Comparison of ENCODE assay signal across 9 cellular contexts in the genomic region with DNA sequence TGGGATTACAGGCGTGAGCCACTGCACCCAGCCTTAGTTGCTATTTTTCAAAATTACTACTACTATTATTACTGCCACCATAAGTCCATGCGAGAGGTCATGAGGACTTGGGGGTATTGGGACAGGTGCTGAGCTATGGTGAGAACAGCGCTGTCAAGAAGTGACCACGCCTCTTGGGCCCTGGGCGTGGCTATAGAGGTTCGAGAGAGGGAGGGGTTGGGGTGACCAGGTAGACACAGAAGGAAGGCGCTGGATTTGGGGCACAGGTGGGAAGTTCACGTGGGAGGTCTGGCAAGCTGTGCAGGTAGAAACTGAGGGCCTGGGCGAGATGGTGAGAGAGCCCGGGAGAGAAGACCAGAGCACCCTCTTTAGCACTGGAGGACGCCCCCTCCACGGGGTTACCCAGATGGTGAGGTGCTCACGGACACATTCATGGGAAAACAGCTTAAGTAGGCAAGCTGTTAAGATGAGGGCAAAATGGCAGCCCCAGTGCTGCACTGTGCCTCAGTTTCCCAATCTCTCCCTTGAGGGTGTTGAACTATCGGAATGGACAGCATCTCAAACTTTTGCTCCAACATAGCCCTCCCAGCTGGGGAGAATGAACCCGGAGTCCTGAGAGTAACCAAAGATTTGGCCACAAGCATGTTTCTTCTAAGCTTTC.
DNase-seq lines count a peak whose midpoint lies in the region; ATAC-seq and TF ChIP-seq lines count a peak whose summit lies in the region.
"Had no signal": no experiment of that assay in that cellular context is flagged by ENCODE, and none has a peak within 500 bp of the region (broad histone marks: within the 10 kb centered on the region; RNA-seq: fewer than 3 reads in every experiment).

No MANE protein-coding gene starts in this region.

- no peak overlapping the region for H3T11ph ChIP-seq in H9 (ENCODE audit: low read length)

- no peak overlapping the region for H3K23ac ChIP-seq in H9 (ENCODE audit: insufficient read length, low read depth, low read length)

- no peak overlapping the region for H2BK15ac ChIP-seq in H9 (ENCODE audit: low read depth, low read length)

- no peak overlapping the region for H2BK12ac ChIP-seq in H9 (ENCODE audit: insufficient read length, low read depth, low read length)

- POLR2A ChIA-PET in CD8-positive, alpha-beta memory T cell (lab: Charles Lee): no interaction called here
- POLR2A ChIA-PET in activated B cell treated with CpG ODN at 0.5 μM for 24 hours (lab: Charles Lee): interaction anchor here (0.5 to 9.9 kb wide), 22 partner anchors 21 to 335 kb away, joined by 3 to 226 read pairs (median 4); partner anchors contain the start of genes CDKN1A and SRSF3

- H3K4me3 ChIP-seq in CD8-positive, alpha-beta memory T cell (ENCODE audit: low read length): no peak overlapping the region

- H3K27me3 Mint-ChIP-seq in CD8-positive, alpha-beta memory T cell: peaks cover 0 to 7% of the 10 kb centered on the region in 2 donors
- peaks cover 2% of the 10 kb centered on the region for H3K27me3 Mint-ChIP-seq in H9 (ENCODE audit: low read depth)
- no peaks in the 10 kb centered on the region for H3K27me3 Mint-ChIP-seq in activated B cell treated with CpG ODN at 0.5 μM for 24 hours
- H3K27me3 Mint-ChIP-seq in naive B cell: no peaks in the 10 kb centered on the region
- H3K27me3 Mint-ChIP-seq: activated naive CD4-positive, alpha-beta T cell treated with anti-CD3 and anti-CD28 coated beads, Interleukin-2, amount 50 U/mL, for 24 hours; CD4-positive, CD25-positive, alpha-beta regulatory T cell had no signal

- no peak for DNase-seq in CD8-positive, alpha-beta memory T cell
- DNase-seq in H9 (peak; percentile 54), activated B cell treated with CpG ODN at 0.5 μM for 24 hours (no peak), naive B cell (no peak)

- no peak overlapping the region for H4K8ac ChIP-seq in H9 (replicated peaks; ENCODE audit: insufficient read length, low read depth, low read length)

- no peak overlapping the region for H4K91ac ChIP-seq in H9 (ENCODE audit: insufficient read length, low read depth, low read length)

- H3K79me1 ChIP-seq in H9 (ENCODE audit: insufficient read depth, low read depth, low read length, poor library complexity, severe bottlenecking): no peaks in the 10 kb centered on the region

- H3K56ac ChIP-seq in H9 (ENCODE audit: insufficient read length, low read depth, low read length): no peak overlapping the region

- no peaks in the 10 kb centered on the region for H3K23me2 ChIP-seq in H9 (ENCODE audit: insufficient read length, low read depth, low read length, poor library complexity, severe bottlenecking)

- H3K79me2 ChIP-seq in H9 (ENCODE audit: insufficient read depth, low read length): no peaks in the 10 kb centered on the region

- H3K9me3 Mint-ChIP-seq in CD8-positive, alpha-beta memory T cell: no peaks in the 10 kb centered on the region
- H3K9me3 Mint-ChIP-seq in H9 (no peaks in the 10 kb centered on the region), activated B cell treated with CpG ODN at 0.5 μM for 24 hours (no peaks in the 10 kb centered on the region), naive B cell (peaks cover 0 to 5% (median 0%) of the 10 kb centered on the region in 7 donors)
- H3K9me3 Mint-ChIP-seq: activated naive CD4-positive, alpha-beta T cell treated with anti-CD3 and anti-CD28 coated beads, Interleukin-2, amount 50 U/mL, for 24 hours; CD4-positive, CD25-positive, alpha-beta regulatory T cell had no signal

- no peaks in the 10 kb centered on the region for H3K9me3 ChIP-seq in CD8-positive, alpha-beta memory T cell (ENCODE audit: low read length)
- H3K9me3 ChIP-seq in H9 (ENCODE audit: control insufficient read depth, low read depth, low read length): no peaks in the 10 kb centered on the region

- no peaks in the 10 kb centered on the region for H3K27me3 ChIP-seq in CD8-positive, alpha-beta memory T cell (ENCODE audit: insufficient read depth, low read length, poor library complexity, severe bottlenecking)
- H3K27me3 ChIP-seq in H9 (ENCODE audit: insufficient read depth, low read length): no peaks in the 10 kb centered on the region

- CTCF ChIA-PET in CD8-positive, alpha-beta memory T cell (lab: Charles Lee): interaction anchor here (0.8 to 4.2 kb wide), 33 partner anchors 10 to 465 kb away, joined by 3 to 43 read pairs (median 4); partner anchors contain the start of genes CDKN1A and PPIL1
- CTCF ChIA-PET in activated B cell treated with CpG ODN at 0.5 μM for 24 hours (lab: Charles Lee): interaction anchor here (0.6 to 7.1 kb wide), 38 partner anchors 8 to 452 kb away, joined by 3 to 121 read pairs (median 5); partner anchors contain the start of genes CDKN1A and RAB44

- no peaks in the 10 kb centered on the region for H3K36me3 Mint-ChIP-seq in CD8-positive, alpha-beta memory T cell
- H3K36me3 Mint-ChIP-seq in H9 (ENCODE audit: insufficient read depth in 1 of 3, low read depth in 3 of 3): no peaks in the 10 kb centered on the region
- H3K36me3 Mint-ChIP-seq in activated B cell treated with CpG ODN at 0.5 μM for 24 hours (ENCODE audit: low read depth): peaks cover 14% of the 10 kb centered on the region
- peaks cover 4 to 11% of the 10 kb centered on the region in 2 donors for H3K36me3 Mint-ChIP-seq in naive B cell
- H3K36me3 Mint-ChIP-seq: activated naive CD4-positive, alpha-beta T cell treated with anti-CD3 and anti-CD28 coated beads, Interleukin-2, amount 50 U/mL, for 24 hours; CD4-positive, CD25-positive, alpha-beta regulatory T cell had no signal

- TF ChIP-seq CTCF in H9 (conservative IDR thresholded peaks at IDR 0.05): no peak
- TF ChIP-seq CTCF in activated B cell treated with CpG ODN at 0.5 μM for 24 hours (IDR thresholded peaks at IDR 0.05): no peak

- H2AK5ac ChIP-seq in H9 (ENCODE audit: insufficient read length, low read length): no peak overlapping the region

- intact Hi-C loops in activated B cell treated with CpG ODN at 0.5 μM for 24 hours (cut with micrococcal nuclease): loop anchor here (1.0 to 5.0 kb wide), 8 partner anchors 66 to 456 kb away; partner anchors contain the start of genes KCTD20, PXT1 and STK38

- H3K27ac Mint-ChIP-seq in CD8-positive, alpha-beta memory T cell: peak overlapping the region in 6 of 8 donors; percentile 77 to 98 (median 85)
- H3K27ac Mint-ChIP-seq in H9 (no peak overlapping the region), activated B cell treated with CpG ODN at 0.5 μM for 24 hours (peak overlapping the region; percentile 97), naive B cell (peak overlapping the region; percentile 90 to 99 (median 96))
- H3K27ac Mint-ChIP-seq: activated naive CD4-positive, alpha-beta T cell treated with anti-CD3 and anti-CD28 coated beads, Interleukin-2, amount 50 U/mL, for 24 hours had no signal

- no peak overlapping the region for H3K14ac ChIP-seq in H9 (ENCODE audit: insufficient read depth, low read length)

- H2BK120ac ChIP-seq in H9 (ENCODE audit: low read depth, low read length, poor library complexity, severe bottlenecking): no peak overlapping the region

- peaks cover 47% of the 10 kb centered on the region for H3K4me1 ChIP-seq in CD8-positive, alpha-beta memory T cell (ENCODE audit: insufficient read depth, low read length)
- H3K4me1 ChIP-seq in H9 (ENCODE audit: insufficient read depth, low read length): no peaks in the 10 kb centered on the region

- no peak overlapping the region for H3K9ac ChIP-seq in H9 (ENCODE audit: extremely low read depth, insufficient read length, low read length)

- H3K4me2 ChIP-seq in H9 (ENCODE audit: insufficient read depth, insufficient read length, low read length): no peak overlapping the region

- peaks cover 39 to 53% (median 52%) of the 10 kb centered on the region in 3 donors for H3K4me1 Mint-ChIP-seq in CD8-positive, alpha-beta memory T cell
- H3K4me1 Mint-ChIP-seq in H9 (peaks cover 10 to 23% of the 10 kb centered on the region in 2 experiments), activated B cell treated with CpG ODN at 0.5 μM for 24 hours (peaks cover 62% of the 10 kb centered on the region), naive B cell (peaks cover 52 to 59% (median 59%) of the 10 kb centered on the region in 3 donors)

- no peak overlapping the region for H3K27ac ChIP-seq in CD8-positive, alpha-beta memory T cell (ENCODE audit: low read depth, low read length)
- H3K27ac ChIP-seq in H9 (ENCODE audit: insufficient read length, low read depth, low read length): no peak overlapping the region

- H2BK20ac ChIP-seq in H9 (ENCODE audit: low read depth, low read length, poor library complexity, severe bottlenecking): no peak overlapping the region

- ATAC-seq in activated B cell treated with CpG ODN at 0.5 μM for 24 hours (ENCODE audit: low read depth) (no peak), naive B cell (ENCODE audit: low read depth in 2 of 2) (peak in 1 of 2 donors; percentile 13), GM18870 (IDR thresholded peaks at IDR 0.05; ENCODE audit: unreplicated experiment) (no peak), esophagus mucosa (no peak), HG02798 (IDR thresholded peaks at IDR 0.05; ENCODE audit: poor library complexity, unreplicated experiment) (no peak)

- H3K36me3 ChIP-seq in CD8-positive, alpha-beta memory T cell (ENCODE audit: insufficient read depth, low read length): no peaks in the 10 kb centered on the region

- H4K5ac ChIP-seq in H9 (ENCODE audit: insufficient read length, low read depth, low read length): no peak overlapping the region

- H3K4me3 Mint-ChIP-seq in CD8-positive, alpha-beta memory T cell: peak overlapping the region in 1 of 7 donors; percentile 28
- H3K4me3 Mint-ChIP-seq in H9 (peak overlapping the region in 1 of 2 experiments; percentile 34; a peak in 2 of 5 replicates), activated B cell treated with CpG ODN at 0.5 μM for 24 hours (peak overlapping the region; percentile 63), naive B cell (peak overlapping the region in 6 of 8 donors; percentile 59 to 93 (median 88))
- H3K4me3 Mint-ChIP-seq: activated naive CD4-positive, alpha-beta T cell treated with anti-CD3 and anti-CD28 coated beads, Interleukin-2, amount 50 U/mL, for 24 hours had no signal

- no peak overlapping the region for H3K4ac ChIP-seq in H9 (ENCODE audit: low read depth, low read length)

- H3K18ac ChIP-seq in H9 (ENCODE audit: insufficient read length, low read depth, low read length): no peak overlapping the region

- H4K20me1 ChIP-seq in H9 (ENCODE audit: control insufficient read depth, insufficient read depth, insufficient read length): no peaks in the 10 kb centered on the region

- H2AFZ ChIP-seq in H9 (ENCODE audit: low read length): no peak overlapping the region

- WGBS in H9 (ENCODE audit: extremely low coverage, insufficient read length, low lambda C conversion rate): no CpG with 5 or more reads among the region's 15 CpGs

- no peak overlapping the region for H2BK5ac ChIP-seq in H9 (ENCODE audit: insufficient read length, low read length)

Comparison
In these comparisons a context has a peak if more than half of its experiments do, and no peak if none do; other contexts are left out.
1. H3K27ac Mint-ChIP-seq: peak in CD8-positive, alpha-beta memory T cell (6 of 8), activated B cell treated with CpG ODN at 0.5 μM for 24 hours (single experiment) and naive B cell (6 of 6); none in H9 (0 of 3).